Comparison of ENCODE assay signal across 8 cellular contexts in genomic region chr5:174045470-174046025, GRCh38. TPM values are rescaled to one million over a fixed set of nuclear protein-coding genes. Genes with fewer than 3 reads are reported as not detected.
DNase-seq lines count a peak whose midpoint lies in the region; ATAC-seq and TF ChIP-seq lines count a peak whose summit lies in the region.

NSG2 (plus strand) TSS chr5:174045706; CDS start chr5:174046756, 1,050 bp downstream.

- TF ChIP-seq CTCF in colonic mucosa (IDR thresholded peaks at IDR 0.05): no peak

- peaks cover 8% of the 10 kb centered on the region for H3K27me3 Mint-ChIP-seq in stimulated activated naive CD8-positive, alpha-beta T cell treated with anti-CD3 and anti-CD28 coated beads, Interleukin-15, amount 100 ng/mL, for 72 hours

- H3K36me3 ChIP-seq in colonic mucosa: no peaks in the 10 kb centered on the region

- H3K4me3 ChIP-seq in colonic mucosa: no peak within 1 kb of the TSS

- H3K9me3 Mint-ChIP-seq in stimulated activated naive CD8-positive, alpha-beta T cell treated with anti-CD3 and anti-CD28 coated beads, Interleukin-15, amount 100 ng/mL, for 72 hours: no peaks in the 10 kb centered on the region

- H3K27ac Mint-ChIP-seq in stimulated activated naive CD8-positive, alpha-beta T cell treated with anti-CD3 and anti-CD28 coated beads, Interleukin-15, amount 100 ng/mL, for 72 hours: no peak within 1 kb of the TSS

- no peak within 1 kb of the TSS for H3K27ac ChIP-seq in colonic mucosa

- no peaks in the 10 kb centered on the region for H3K4me1 Mint-ChIP-seq in stimulated activated naive CD8-positive, alpha-beta T cell treated with anti-CD3 and anti-CD28 coated beads, Interleukin-15, amount 100 ng/mL, for 72 hours

- ATAC-seq in HG02623 (IDR thresholded peaks at IDR 0.05; ENCODE audit: unreplicated experiment) (peak; percentile 87), left lobe of liver (peak; percentile 98)
- ATAC-seq in stimulated activated naive CD8-positive, alpha-beta T cell treated with anti-CD3 and anti-CD28 coated beads, Interleukin-15, amount 100 ng/mL, for 72 hours: peak; percentile 82

- H3K4me1 ChIP-seq in colonic mucosa: no peaks in the 10 kb centered on the region

- no peaks in the 10 kb centered on the region for H3K9me3 ChIP-seq in colonic mucosa

- no peak within 1 kb of the TSS for H3K9ac ChIP-seq in colonic mucosa (ENCODE audit: low read depth in 2 of 2, low read length in 2 of 2)

- peak; percentile 29 for DNase-seq in activated T-cell treated with anti-CD3 and anti-CD28 coated beads for 48 hours (ENCODE audit: low read depth)
- DNase-seq in activated T-cell treated with anti-CD3 and anti-CD28 coated beads for 4 hours: no peak
- peak; percentile 68 for DNase-seq in NCI-H1048 (lab: John Stamatoyannopoulos, UW)
- DNase-seq in SHP77 treated with DMSO at 0.1 percent for 48 hours (lab: John Stamatoyannopoulos, UW): peak; percentile 69
- DNase-seq in colonic mucosa: peak; percentile 40
- DNase-seq in left lobe of liver (ENCODE audit: low spot score): peak; percentile 83
- DNase-seq in stimulated activated naive CD8-positive, alpha-beta T cell treated with anti-CD3 and anti-CD28 coated beads, Interleukin-15, amount 100 ng/mL, for 72 hours: peak; percentile 9 to 39

- no peak within 1 kb of the TSS for H3K4me3 Mint-ChIP-seq in stimulated activated naive CD8-positive, alpha-beta T cell treated with anti-CD3 and anti-CD28 coated beads, Interleukin-15, amount 100 ng/mL, for 72 hours

- intact Hi-C loops in colonic mucosa (cut with DNase I): loop anchor here (5.0 kb wide), 1 partner anchor 267 kb away; no protein-coding TSS in a partner anchor

- no peaks in the 10 kb centered on the region for H3K27me3 ChIP-seq in colonic mucosa

RNA-seq across cellular contexts. Expression of gene NSG2, which starts in this region (rescaled TPM):
- total RNA-seq in colonic mucosa (1 to 10 TPM in 1 of 2 donors, under 1 TPM in 1; 0.27 to 2.5 TPM), left lobe of liver (0.25 TPM)

Comparison
In these comparisons a context has a peak if more than half of its experiments do, and no peak if none do; other contexts are left out.
1. Peak in DNase-seq and ATAC-seq in left lobe of liver; RNA of the gene not detected or under 1 TPM.